8 cellular contexts compared by ENCODE assay signal in genomic region chr16:788399-789126, GRCh38. TPM values are rescaled to one million over a fixed set of nuclear protein-coding genes. Genes with fewer than 3 reads are reported as not detected.
DNase-seq lines count a peak whose midpoint lies in the region; ATAC-seq and TF ChIP-seq lines count a peak whose summit lies in the region.

Gene CHTF18 (plus strand): TSS chr16:788620. CDS start chr16:788685, 65 bp downstream.

- intact Hi-C loops in Right ventricle myocardium inferior (cut with DNase I): no loop called here
- intact Hi-C loops in ovary (cut with DNase I): no loop called here
- intact Hi-C loops in thyroid gland (cut with DNase I): no loop called here

- no peak for TF ChIP-seq EP300 in ovary (IDR thresholded peaks at IDR 0.05)

- H3K4me1 ChIP-seq in ovary (ENCODE audit: insufficient read depth): peaks cover 13% of the 10 kb centered on the region
- peaks cover 14 to 24% of the 10 kb centered on the region in 2 donors for H3K4me1 ChIP-seq in thyroid gland

- WGBS in ovary, 3 donors: 0 to 1% (median 1%) methylated on average over 47 to 95 of the region's 97 CpGs
- WGBS in thyroid gland, 2 donors: 0% methylated on average over 4 of the region's 97 CpGs; no CpG with 5 or more reads in 1 of the 2 donors

- no peaks in the 10 kb centered on the region for H3K36me3 ChIP-seq in ovary
- H3K36me3 ChIP-seq in thyroid gland: peaks cover 0 to 6% of the 10 kb centered on the region in 2 donors

- no peaks in the 10 kb centered on the region for H3K27me3 ChIP-seq in ovary
- H3K27me3 ChIP-seq in thyroid gland: no peaks in the 10 kb centered on the region

- H3K27ac ChIP-seq in ovary (no peak within 1 kb of the TSS), thyroid gland (peak within 1 kb of the TSS in 1 of 3 donors; percentile 27)

- H3K4me3 ChIP-seq in ovary (peak within 1 kb of the TSS; percentile 88), thyroid gland (replicated peaks in 1 of 3) (peak within 1 kb of the TSS; percentile 78 to 91 (median 86))

- TF ChIP-seq POLR2A in ovary (IDR thresholded peaks at IDR 0.05): no peak
- no peak for TF ChIP-seq POLR2A in thyroid gland (IDR thresholded peaks at IDR 0.05)

- H3K9me3 ChIP-seq in ovary (no peaks in the 10 kb centered on the region), thyroid gland (no peaks in the 10 kb centered on the region)

- ATAC-seq in HG02678 (IDR thresholded peaks at IDR 0.05; ENCODE audit: unreplicated experiment): peak; percentile 78
- ATAC-seq in Right ventricle myocardium inferior: peak; percentile 94

- peak; percentile 100 for DNase-seq in GM10266 (ENCODE audit: extremely low spot score)
- peak; percentile 59 for DNase-seq in NCI-H128 (lab: John Stamatoyannopoulos, UW; ENCODE audit: unreplicated experiment)
- DNase-seq in SW480 (ENCODE audit: low spot score): peak; percentile 86
- DNase-seq in activated naive CD8-positive, alpha-beta T cell treated with anti-CD3 and anti-CD28 coated beads, Interleukin-2, amount 50 U/mL, for 16 hours (ENCODE audit: low read depth, low spot score): peak; percentile 84
- DNase-seq in Right ventricle myocardium inferior (ENCODE audit: missing footprints): peak; percentile 95
- peak; percentile 90 to 96 (median 93) for DNase-seq in ovary
- peak; percentile 90 for DNase-seq in thyroid gland

- no peak for TF ChIP-seq CTCF in GM10266 (IDR thresholded peaks at IDR 0.05; ENCODE audit: control insufficient read depth, insufficient read depth, low read depth, missing control alignments)
- no peak for TF ChIP-seq CTCF in ovary (IDR thresholded peaks at IDR 0.05)
- TF ChIP-seq CTCF in thyroid gland (IDR thresholded peaks at IDR 0.05): no peak

RNA-seq across cellular contexts. Expression of gene CHTF18, which starts in this region (rescaled TPM):
- total RNA-seq in Right ventricle myocardium inferior (6.4 TPM), ovary (10 to 100 TPM in 6 of 7 donors, 1 to 10 TPM in 1; 8.5 to 25.5 (median 18.7) TPM), thyroid gland (10 to 100 TPM; 10.1 to 14.6 (median 11.7) TPM)
- polyA plus RNA-seq in ovary: 10 to 100 TPM in 1 of 2 donors, under 1 TPM in 1; 0.32 to 21.7 TPM
